ENCODE assay signal across 8 cellular contexts in the genomic region with DNA sequence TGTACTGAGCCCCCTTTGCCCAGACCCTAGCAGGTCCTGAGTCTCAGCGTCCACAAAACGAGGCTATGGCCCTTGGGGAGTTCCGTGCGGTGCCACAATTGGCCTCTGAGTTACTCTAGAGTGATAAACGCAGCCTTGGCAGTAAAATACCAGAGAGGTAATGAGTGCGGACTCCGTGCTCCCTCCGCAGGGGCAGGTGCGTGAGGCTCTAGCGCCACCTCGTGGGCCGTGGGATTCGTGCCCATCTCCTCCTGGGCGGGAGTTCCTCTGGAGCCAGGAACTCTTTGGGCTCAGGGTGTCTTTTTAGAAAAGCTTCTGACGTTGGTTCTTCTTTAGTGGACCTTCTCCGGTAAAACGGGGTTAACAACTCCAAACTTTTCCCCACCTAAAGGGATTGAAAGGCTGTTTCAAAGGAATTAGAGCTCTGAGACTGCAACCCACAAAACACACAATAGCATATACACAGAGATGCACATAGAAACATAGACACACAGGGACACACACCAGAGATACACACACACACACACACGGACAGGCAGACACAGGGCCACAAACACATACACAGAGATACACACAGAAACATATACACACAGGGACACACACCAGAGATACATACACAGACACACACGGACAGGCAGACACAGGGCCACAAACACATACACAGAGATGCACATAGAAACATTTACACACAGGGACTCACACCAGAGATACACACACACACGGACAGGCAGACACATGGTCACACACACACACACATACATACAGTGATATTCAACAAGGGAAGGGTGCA.
A peak's percentile ranks its signal among the peaks of the same experiment; 100 is the strongest.
DNase-seq lines count a peak whose midpoint lies in the region; ATAC-seq and TF ChIP-seq lines count a peak whose summit lies in the region.

No MANE protein-coding gene starts in this region.

- CTCF ChIA-PET in AG04450 (lab: Charles Lee), result interaction anchor here (0.5 to 9.4 kb wide), 35 partner anchors 12 to 851 kb away, joined by 3 to 353 read pairs (median 5); no protein-coding TSS in a partner anchor

- intact Hi-C loops in upper lobe of right lung (cut with DNase I), result loop anchor here (5.0 kb wide), 1 partner anchor 194 kb away; no protein-coding TSS in a partner anchor

- H3K4me2 ChIP-seq in parathyroid adenoma (ENCODE audit: low read length), result no peak overlapping the region

- H3K79me2 ChIP-seq in parathyroid adenoma, result no peaks in the 10 kb centered on the region

- H3K27ac ChIP-seq in AG04450 (ENCODE audit: low read depth, low read length), result no peak overlapping the region
- H3K27ac ChIP-seq in SJSA1, result no peak overlapping the region
- no peak overlapping the region for H3K27ac ChIP-seq in parathyroid adenoma
- H3K27ac ChIP-seq in upper lobe of right lung, result no peak overlapping the region

- peak overlapping the region; percentile 38 for H2AFZ ChIP-seq in parathyroid adenoma

- ATAC-seq in GM18907 (IDR thresholded peaks at IDR 0.05; ENCODE audit: unreplicated experiment), result peak; percentile 72
- peak; percentile 90 for ATAC-seq in upper lobe of right lung

- peak; percentile 27 for DNase-seq in AG04450 (ENCODE audit: low read depth, low spot score)
- peak; percentile 77 for DNase-seq in M059J (ENCODE audit: low read depth)
- DNase-seq in SJSA1 (ENCODE audit: low read depth in 1 of 2, low spot score in 2 of 2), result peak; percentile 73 to 80
- peak; percentile 56 to 79 (median 73) for DNase-seq in activated naive CD4-positive, alpha-beta T cell (lab: John Stamatoyannopoulos, UW)
- peak; percentile 20 for DNase-seq in globus pallidus (ENCODE audit: low spot score)
- peak; percentile 91 for DNase-seq in upper lobe of right lung

- no peak overlapping the region for H3K9ac ChIP-seq in parathyroid adenoma

- H3K36me3 ChIP-seq in SJSA1 (no peaks in the 10 kb centered on the region), parathyroid adenoma (ENCODE audit: control insufficient read depth, insufficient read depth, low read length) (no peaks in the 10 kb centered on the region), upper lobe of right lung (no peaks in the 10 kb centered on the region)

- H3K9me3 ChIP-seq in AG04450 (ENCODE audit: control insufficient read depth, insufficient read depth, low read length) (peaks cover 1% of the 10 kb centered on the region; the same call in 1 of the 2 replicates), SJSA1 (replicated peaks) (no peaks in the 10 kb centered on the region), parathyroid adenoma (ENCODE audit: control insufficient read depth, low read length) (no peaks in the 10 kb centered on the region), upper lobe of right lung (no peaks in the 10 kb centered on the region)

- H3K4me1 ChIP-seq in SJSA1 (replicated peaks), result peaks cover 14% of the 10 kb centered on the region
- no peaks in the 10 kb centered on the region for H3K4me1 ChIP-seq in parathyroid adenoma
- peaks cover 13% of the 10 kb centered on the region for H3K4me1 ChIP-seq in upper lobe of right lung

- TF ChIP-seq CTCF in AG04450 (IDR thresholded peaks at IDR 0.05; ENCODE audit: low read depth, low read length) (peak; percentile 100), parathyroid adenoma (IDR thresholded peaks at IDR 0.05) (peak; percentile 83), upper lobe of right lung (IDR thresholded peaks at IDR 0.05) (peak; percentile 97)

- POLR2A ChIA-PET in AG04450 (lab: Yijun Ruan, JAX), result no interaction called here

- no peak overlapping the region for H3K4me3 ChIP-seq in AG04450 (ENCODE audit: low read depth, low read length)
- H3K4me3 ChIP-seq in SJSA1, result no peak overlapping the region
- no peak overlapping the region for H3K4me3 ChIP-seq in parathyroid adenoma (ENCODE audit: low read depth, low read length)
- H3K4me3 ChIP-seq in upper lobe of right lung, result no peak overlapping the region

- H3K27me3 ChIP-seq in AG04450 (ENCODE audit: control insufficient read depth, insufficient read depth, low read length), result peaks cover 2% of the 10 kb centered on the region
- H3K27me3 ChIP-seq in SJSA1 (replicated peaks), result no peaks in the 10 kb centered on the region
- no peaks in the 10 kb centered on the region for H3K27me3 ChIP-seq in parathyroid adenoma (ENCODE audit: control insufficient read depth, insufficient read depth, low read length)
- no peaks in the 10 kb centered on the region for H3K27me3 ChIP-seq in upper lobe of right lung

Comparison
In these comparisons a context has a peak if more than half of its experiments do, and no peak if none do; other contexts are left out.
1. DNase-seq: peak in every context shown above with its lines; median percentile 91 in upper lobe of right lung; 77 in M059J; 76 in SJSA1; 73 in activated naive CD4-positive, alpha-beta T cell; 27 in AG04450; 20 in globus pallidus.